ENCODE assay signal across 1 cellular context in the genomic region with DNA sequence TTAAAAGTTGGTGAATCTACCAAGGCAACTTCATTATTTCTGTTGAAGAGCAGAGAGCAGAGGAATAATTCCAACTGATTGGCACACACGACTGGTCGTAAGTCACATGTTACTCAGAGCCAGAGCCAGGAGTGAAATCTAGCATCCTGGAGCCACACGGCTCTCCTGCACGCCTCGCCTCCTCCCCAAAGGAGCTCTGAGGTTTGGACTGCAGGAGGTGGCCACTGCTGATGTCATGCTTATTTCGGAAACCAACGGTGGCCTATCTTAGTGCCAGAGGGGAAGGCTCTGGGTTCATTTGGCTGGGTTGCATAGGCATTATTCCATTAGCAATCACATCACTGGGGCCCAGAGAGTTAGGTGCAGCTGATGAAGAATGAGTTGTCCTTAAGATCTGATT.
TF ChIP-seq lines count a peak whose summit lies in the region.

No MANE protein-coding gene starts in this region.

TF ChIP-seq in GM23338, 12 proteins besides CTCF, POLR2A, EP300 and RAD21 (continued from another document):
- TF ChIP-seq, protein P1, sequence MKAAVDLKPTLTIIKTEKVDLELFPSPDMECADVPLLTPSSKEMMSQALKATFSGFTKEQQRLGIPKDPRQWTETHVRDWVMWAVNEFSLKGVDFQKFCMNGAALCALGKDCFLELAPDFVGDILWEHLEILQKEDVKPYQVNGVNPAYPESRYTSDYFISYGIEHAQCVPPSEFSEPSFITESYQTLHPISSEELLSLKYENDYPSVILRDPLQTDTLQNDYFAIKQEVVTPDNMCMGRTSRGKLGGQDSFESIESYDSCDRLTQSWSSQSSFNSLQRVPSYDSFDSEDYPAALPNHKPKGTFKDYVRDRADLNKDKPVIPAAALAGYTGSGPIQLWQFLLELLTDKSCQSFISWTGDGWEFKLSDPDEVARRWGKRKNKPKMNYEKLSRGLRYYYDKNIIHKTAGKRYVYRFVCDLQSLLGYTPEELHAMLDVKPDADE (IDR thresholded peaks at IDR 0.05), result no peak
